Comparison of ENCODE assay signal across 1 cellular context in the genomic region with DNA sequence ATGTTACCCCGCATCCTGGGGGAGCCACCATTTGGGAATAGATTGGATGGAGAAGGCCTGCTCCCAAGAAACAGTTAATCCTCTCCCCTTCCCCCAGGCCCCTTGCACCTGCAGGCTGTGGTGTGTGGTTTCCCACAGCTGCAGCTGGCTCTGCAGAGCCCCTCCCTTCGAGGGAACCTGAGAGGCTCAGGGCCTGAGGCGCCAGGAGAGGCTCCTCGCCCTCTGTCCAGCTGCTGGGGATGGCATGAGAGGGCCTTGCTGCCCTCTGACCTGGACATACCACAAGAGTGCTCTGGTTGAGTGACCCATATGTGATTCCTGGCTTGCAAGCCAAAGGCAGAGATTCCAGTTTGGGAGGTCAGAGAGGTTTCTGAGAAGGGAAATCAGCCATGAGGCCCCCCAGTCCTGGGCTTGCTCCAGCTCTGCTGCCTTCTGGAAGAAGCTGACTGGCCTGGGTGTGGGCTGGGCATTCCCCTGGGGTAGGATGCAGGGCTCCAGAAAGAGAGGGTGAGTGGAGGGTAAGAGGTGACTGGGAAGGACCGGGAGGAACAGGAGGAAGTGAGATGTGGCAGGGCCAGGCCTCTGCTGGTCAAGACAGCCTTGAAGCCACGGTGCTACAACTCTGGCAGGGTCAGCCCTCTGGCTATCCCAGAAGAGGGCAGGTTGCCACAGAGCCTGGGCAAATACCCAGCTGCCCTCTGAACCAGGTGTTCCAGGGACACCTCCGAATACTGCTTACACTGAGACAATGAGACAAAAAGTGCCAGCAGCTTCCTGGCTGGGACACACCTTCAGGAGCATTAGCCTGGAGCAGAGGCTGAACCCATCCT.
TF ChIP-seq lines count a peak whose summit lies in the region.

No MANE protein-coding gene starts in this region.

TF ChIP-seq in H1, 55 proteins besides CTCF, POLR2A, EP300 and RAD21:
- TF ChIP-seq CBX5 (IDR thresholded peaks at IDR 0.05; ENCODE audit: low read depth, low read length) (no peak), SAP30 (IDR thresholded peaks at IDR 0.05; ENCODE audit: insufficient read depth, insufficient replicate concordance, low read length) (no peak), TCF12 (IDR thresholded peaks at IDR 0.05; ENCODE audit: low read depth, low read length) (no peak), POU5F1 (IDR thresholded peaks at IDR 0.05; ENCODE audit: low read depth, low read length) (no peak), POLR2AphosphoS5 (IDR thresholded peaks at IDR 0.05; ENCODE audit: low read depth, low read length) (no peak), KDM1A (IDR thresholded peaks at IDR 0.05; ENCODE audit: borderline replicate concordance, low read length) (no peak), TBP (IDR thresholded peaks at IDR 0.05; ENCODE audit: low read depth, low read length) (no peak), CHD2 (IDR thresholded peaks at IDR 0.05; ENCODE audit: low read length) (no peak), KDM5A (IDR thresholded peaks at IDR 0.05; ENCODE audit: low read length) (no peak), USF2 (IDR thresholded peaks at IDR 0.05; ENCODE audit: low read length) (no peak), SIN3A (conservative IDR thresholded peaks at IDR 0.05 in 1 of 2, IDR thresholded peaks at IDR 0.05 in 1 of 2; ENCODE audit: low read depth in 1 of 2, low read length in 2 of 2) (no peak), JUN (IDR thresholded peaks at IDR 0.05; ENCODE audit: low read depth, low read length) (no peak), GABPA (IDR thresholded peaks at IDR 0.05; ENCODE audit: borderline replicate concordance, insufficient read depth, low read length) (no peak), SP4 (IDR thresholded peaks at IDR 0.05; ENCODE audit: low read length) (no peak), BCL11A (IDR thresholded peaks at IDR 0.05; ENCODE audit: low read depth in 2 of 2, low read length in 2 of 2) (no peak), ATF3 (IDR thresholded peaks at IDR 0.05; ENCODE audit: insufficient read depth, low read depth, low read length) (no peak), NANOG (IDR thresholded peaks at IDR 0.05; ENCODE audit: insufficient read depth, low read depth, low read length, poor library complexity, severe bottlenecking) (no peak), FOSL1 (IDR thresholded peaks at IDR 0.05; ENCODE audit: insufficient read depth, low read depth, low read length) (no peak)
- TF ChIP-seq, protein P1, sequence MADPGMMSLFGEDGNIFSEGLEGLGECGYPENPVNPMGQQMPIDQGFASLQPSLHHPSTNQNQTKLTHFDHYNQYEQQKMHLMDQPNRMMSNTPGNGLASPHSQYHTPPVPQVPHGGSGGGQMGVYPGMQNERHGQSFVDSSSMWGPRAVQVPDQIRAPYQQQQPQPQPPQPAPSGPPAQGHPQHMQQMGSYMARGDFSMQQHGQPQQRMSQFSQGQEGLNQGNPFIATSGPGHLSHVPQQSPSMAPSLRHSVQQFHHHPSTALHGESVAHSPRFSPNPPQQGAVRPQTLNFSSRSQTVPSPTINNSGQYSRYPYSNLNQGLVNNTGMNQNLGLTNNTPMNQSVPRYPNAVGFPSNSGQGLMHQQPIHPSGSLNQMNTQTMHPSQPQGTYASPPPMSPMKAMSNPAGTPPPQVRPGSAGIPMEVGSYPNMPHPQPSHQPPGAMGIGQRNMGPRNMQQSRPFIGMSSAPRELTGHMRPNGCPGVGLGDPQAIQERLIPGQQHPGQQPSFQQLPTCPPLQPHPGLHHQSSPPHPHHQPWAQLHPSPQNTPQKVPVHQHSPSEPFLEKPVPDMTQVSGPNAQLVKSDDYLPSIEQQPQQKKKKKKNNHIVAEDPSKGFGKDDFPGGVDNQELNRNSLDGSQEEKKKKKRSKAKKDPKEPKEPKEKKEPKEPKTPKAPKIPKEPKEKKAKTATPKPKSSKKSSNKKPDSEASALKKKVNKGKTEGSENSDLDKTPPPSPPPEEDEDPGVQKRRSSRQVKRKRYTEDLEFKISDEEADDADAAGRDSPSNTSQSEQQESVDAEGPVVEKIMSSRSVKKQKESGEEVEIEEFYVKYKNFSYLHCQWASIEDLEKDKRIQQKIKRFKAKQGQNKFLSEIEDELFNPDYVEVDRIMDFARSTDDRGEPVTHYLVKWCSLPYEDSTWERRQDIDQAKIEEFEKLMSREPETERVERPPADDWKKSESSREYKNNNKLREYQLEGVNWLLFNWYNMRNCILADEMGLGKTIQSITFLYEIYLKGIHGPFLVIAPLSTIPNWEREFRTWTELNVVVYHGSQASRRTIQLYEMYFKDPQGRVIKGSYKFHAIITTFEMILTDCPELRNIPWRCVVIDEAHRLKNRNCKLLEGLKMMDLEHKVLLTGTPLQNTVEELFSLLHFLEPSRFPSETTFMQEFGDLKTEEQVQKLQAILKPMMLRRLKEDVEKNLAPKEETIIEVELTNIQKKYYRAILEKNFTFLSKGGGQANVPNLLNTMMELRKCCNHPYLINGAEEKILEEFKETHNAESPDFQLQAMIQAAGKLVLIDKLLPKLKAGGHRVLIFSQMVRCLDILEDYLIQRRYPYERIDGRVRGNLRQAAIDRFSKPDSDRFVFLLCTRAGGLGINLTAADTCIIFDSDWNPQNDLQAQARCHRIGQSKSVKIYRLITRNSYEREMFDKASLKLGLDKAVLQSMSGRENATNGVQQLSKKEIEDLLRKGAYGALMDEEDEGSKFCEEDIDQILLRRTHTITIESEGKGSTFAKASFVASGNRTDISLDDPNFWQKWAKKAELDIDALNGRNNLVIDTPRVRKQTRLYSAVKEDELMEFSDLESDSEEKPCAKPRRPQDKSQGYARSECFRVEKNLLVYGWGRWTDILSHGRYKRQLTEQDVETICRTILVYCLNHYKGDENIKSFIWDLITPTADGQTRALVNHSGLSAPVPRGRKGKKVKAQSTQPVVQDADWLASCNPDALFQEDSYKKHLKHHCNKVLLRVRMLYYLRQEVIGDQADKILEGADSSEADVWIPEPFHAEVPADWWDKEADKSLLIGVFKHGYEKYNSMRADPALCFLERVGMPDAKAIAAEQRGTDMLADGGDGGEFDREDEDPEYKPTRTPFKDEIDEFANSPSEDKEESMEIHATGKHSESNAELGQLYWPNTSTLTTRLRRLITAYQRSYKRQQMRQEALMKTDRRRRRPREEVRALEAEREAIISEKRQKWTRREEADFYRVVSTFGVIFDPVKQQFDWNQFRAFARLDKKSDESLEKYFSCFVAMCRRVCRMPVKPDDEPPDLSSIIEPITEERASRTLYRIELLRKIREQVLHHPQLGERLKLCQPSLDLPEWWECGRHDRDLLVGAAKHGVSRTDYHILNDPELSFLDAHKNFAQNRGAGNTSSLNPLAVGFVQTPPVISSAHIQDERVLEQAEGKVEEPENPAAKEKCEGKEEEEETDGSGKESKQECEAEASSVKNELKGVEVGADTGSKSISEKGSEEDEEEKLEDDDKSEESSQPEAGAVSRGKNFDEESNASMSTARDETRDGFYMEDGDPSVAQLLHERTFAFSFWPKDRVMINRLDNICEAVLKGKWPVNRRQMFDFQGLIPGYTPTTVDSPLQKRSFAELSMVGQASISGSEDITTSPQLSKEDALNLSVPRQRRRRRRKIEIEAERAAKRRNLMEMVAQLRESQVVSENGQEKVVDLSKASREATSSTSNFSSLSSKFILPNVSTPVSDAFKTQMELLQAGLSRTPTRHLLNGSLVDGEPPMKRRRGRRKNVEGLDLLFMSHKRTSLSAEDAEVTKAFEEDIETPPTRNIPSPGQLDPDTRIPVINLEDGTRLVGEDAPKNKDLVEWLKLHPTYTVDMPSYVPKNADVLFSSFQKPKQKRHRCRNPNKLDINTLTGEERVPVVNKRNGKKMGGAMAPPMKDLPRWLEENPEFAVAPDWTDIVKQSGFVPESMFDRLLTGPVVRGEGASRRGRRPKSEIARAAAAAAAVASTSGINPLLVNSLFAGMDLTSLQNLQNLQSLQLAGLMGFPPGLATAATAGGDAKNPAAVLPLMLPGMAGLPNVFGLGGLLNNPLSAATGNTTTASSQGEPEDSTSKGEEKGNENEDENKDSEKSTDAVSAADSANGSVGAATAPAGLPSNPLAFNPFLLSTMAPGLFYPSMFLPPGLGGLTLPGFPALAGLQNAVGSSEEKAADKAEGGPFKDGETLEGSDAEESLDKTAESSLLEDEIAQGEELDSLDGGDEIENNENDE (IDR thresholded peaks at IDR 0.05; ENCODE audit: insufficient replicate concordance, low read length) = no peak
